In genomic region chr1:27070390-27071048, GRCh38 we compare ENCODE assay signal across 12 cellular contexts. TPM values are rescaled to one million over a fixed set of nuclear protein-coding genes. Genes with fewer than 3 reads are reported as not detected.
A peak's percentile ranks its signal among the peaks of the same experiment; 100 is the strongest.
DNase-seq lines count a peak whose midpoint lies in the region; ATAC-seq, FAIRE-seq and TF ChIP-seq lines count a peak whose summit lies in the region.
"Had no signal": no experiment of that assay in that cellular context is flagged by ENCODE, and none has a peak within 500 bp of the region (broad histone marks: within the 10 kb centered on the region; RNA-seq: fewer than 3 reads in every experiment).

No MANE protein-coding gene starts in this region.

- H3F3A ChIP-seq in GM23338 (replicated peaks; ENCODE audit: low read depth) = 0 out of 2 replicates have a peak, but pooled peaks cover 3% of the 10 kb centered on the region

- H3K9me3 Mint-ChIP-seq in GM23338 (peaks cover 6% of the 10 kb centered on the region; the same call in 2 of the 3 replicates), endodermal cell (peaks cover 2% of the 10 kb centered on the region)

- H3K79me2 ChIP-seq in GM23338 (replicated peaks; ENCODE audit: insufficient read depth) = no peaks in the 10 kb centered on the region

- H3K4me3 Mint-ChIP-seq in GM23338 (no peak overlapping the region), endodermal cell (no peak overlapping the region)
- H3K4me3 Mint-ChIP-seq: activated naive CD8-positive, alpha-beta T cell had no signal

- H3K27ac ChIP-seq in GM23338 (ENCODE audit: low read depth) (no peak overlapping the region), endodermal cell (ENCODE audit: low read depth, low read length) (peak overlapping the region; percentile 73)
- H3K27ac ChIP-seq: coronary artery, tibial artery had no signal

- H3K9me2 ChIP-seq in GM23338 (ENCODE audit: insufficient read depth) = no peaks in the 10 kb centered on the region

- no peaks in the 10 kb centered on the region for H3K9me3 ChIP-seq in endodermal cell (ENCODE audit: control insufficient read depth, low read length)
- H3K9me3 ChIP-seq: tibial artery had no signal

- peaks cover 11% of the 10 kb centered on the region; the same call in 2 of the 3 replicates for H3K4me1 Mint-ChIP-seq in GM23338
- H3K4me1 Mint-ChIP-seq in endodermal cell = peaks cover 8% of the 10 kb centered on the region

- peaks cover 8% of the 10 kb centered on the region for H3K27me3 Mint-ChIP-seq in GM23338 (ENCODE audit: insufficient read depth, low read depth, poor library complexity)
- peaks cover 3% of the 10 kb centered on the region for H3K27me3 Mint-ChIP-seq in endodermal cell (ENCODE audit: insufficient read depth)

- H3K36me3 ChIP-seq in GM23338 (ENCODE audit: insufficient read depth) = no peaks in the 10 kb centered on the region
- no peaks in the 10 kb centered on the region for H3K36me3 ChIP-seq in endodermal cell (ENCODE audit: control insufficient read depth, insufficient read depth, low read length)
- H3K36me3 ChIP-seq: tibial artery had no signal

- no peak overlapping the region for H3K4me2 ChIP-seq in GM23338

- H4K20me1 ChIP-seq in GM23338 (replicated peaks; ENCODE audit: insufficient read depth) = no peaks in the 10 kb centered on the region

- DNase-seq in GM23338 (ENCODE audit: low spot score) (peak; percentile 72), NCI-H2107 treated with DMSO at 0.1 percent for 48 hours (lab: John Stamatoyannopoulos, UW; ENCODE audit: unreplicated experiment) (peak; percentile 92), endodermal cell (peak; percentile 85), pons (ENCODE audit: low spot score) (peak; percentile 10), activated T-cell treated with anti-CD3 and anti-CD28 coated beads for 4 hours (no peak), GM12891 (ENCODE audit: insufficient read length, low spot score) (no peak)
- DNase-seq: KBM-7, tibial artery had no signal

- FAIRE-seq in GM12891 (lab: Jason Lieb, UNC) = no peak
- FAIRE-seq: TTC549 had no signal

- H3K36me3 Mint-ChIP-seq in GM23338 (ENCODE audit: low read depth) = peaks cover 6% of the 10 kb centered on the region
- no peaks in the 10 kb centered on the region for H3K36me3 Mint-ChIP-seq in endodermal cell (ENCODE audit: low read depth)
- H3K36me3 Mint-ChIP-seq: activated naive CD8-positive, alpha-beta T cell had no signal

- H3K27me3 ChIP-seq in GM23338 (ENCODE audit: insufficient read depth) (no peaks in the 10 kb centered on the region), endodermal cell (ENCODE audit: control insufficient read depth, insufficient read depth, low read length, poor library complexity, severe bottlenecking) (no peaks in the 10 kb centered on the region)

- H2AFZ ChIP-seq in GM23338 = peak overlapping the region; percentile 66; the same call in 1 of the 2 replicates

- H3K9ac ChIP-seq in endodermal cell (ENCODE audit: extremely low read depth, low read length, poor library complexity, severe bottlenecking) = no peak overlapping the region

- H3K27ac Mint-ChIP-seq in GM23338 = no peak overlapping the region
- no peak overlapping the region for H3K27ac Mint-ChIP-seq in endodermal cell
- H3K27ac Mint-ChIP-seq: activated naive CD8-positive, alpha-beta T cell had no signal

- TF ChIP-seq POLR2A in GM12891 (IDR thresholded peaks at IDR 0.05; ENCODE audit: low read depth, low read length) = no peak

- H3K4me3 ChIP-seq in GM23338 = no peak overlapping the region
- no peak overlapping the region for H3K4me3 ChIP-seq in endodermal cell (ENCODE audit: low read length)
- H3K4me3 ChIP-seq: coronary artery, tibial artery had no signal

- H3K4me1 ChIP-seq in GM23338 (ENCODE audit: insufficient read depth) (no peaks in the 10 kb centered on the region), endodermal cell (ENCODE audit: control insufficient read depth, insufficient read depth, low read length) (no peaks in the 10 kb centered on the region)
- H3K4me1 ChIP-seq: tibial artery had no signal

- ATAC-seq in GM23338 = peak; percentile 81
- no peak for ATAC-seq in GM21786 (IDR thresholded peaks at IDR 0.05; ENCODE audit: unreplicated experiment)

- TF ChIP-seq CTCF in GM23338 (conservative IDR thresholded peaks at IDR 0.05; ENCODE audit: low read depth in 2 of 2) (peak; percentile 37 to 76), endodermal cell (conservative IDR thresholded peaks at IDR 0.05) (peak; percentile 55)

- 84% methylated on average over 10 to 12 of the region's 12 CpGs for WGBS in endodermal cell (ENCODE audit: insufficient coverage in 1 of 2, insufficient read length in 1 of 2), 2 experiments

TF ChIP-seq in GM23338, 12 proteins besides CTCF, POLR2A, EP300 and RAD21 (continues in another document):
- TF ChIP-seq EZH2 (IDR thresholded peaks at IDR 0.05; ENCODE audit: low read depth, unreplicated experiment) = no peak

TF ChIP-seq in GM12891, 5 proteins besides CTCF, POLR2A, EP300 and RAD21:
- TF ChIP-seq TAF1 (IDR thresholded peaks at IDR 0.05; ENCODE audit: low read depth, low read length) = no peak
- TF ChIP-seq POU2F2 (IDR thresholded peaks at IDR 0.05; ENCODE audit: low read depth, low read length) = no peak
- TF ChIP-seq SPI1 (IDR thresholded peaks at IDR 0.05; ENCODE audit: low read depth, low read length) = no peak

RNA-seq across cellular contexts. Expression of gene TENT5B, which starts 57.9 kb away (rescaled TPM):
- total RNA-seq in GM23338 (2014; rRNA removed; shearing (Covaris generic)) = 160 and 170 TPM in 2 replicates
- polyA plus RNA-seq in GM23338 (2016; fragmentation: Nextera tagmentation; extraction: Ambion mirVana) = 69.1 and 78.0 TPM in 2 replicates
- total RNA-seq in endodermal cell = 10 to 100 TPM in 1 of 2 donors, 1 to 10 TPM in 1; 9.4 to 19.0 TPM
- polyA plus RNA-seq in endodermal cell (2013, experiment 1 of 2) = 8.7 TPM
- polyA plus RNA-seq in endodermal cell (2013, experiment 2 of 2) = 7.7 TPM
- polyA plus RNA-seq in GM12891 (2012; ENCODE audit: low read depth, missing spikeins) = not detected

Comparison
In these comparisons a context has a peak if more than half of its experiments do, and no peak if none do; other contexts are left out.
1. DNase-seq: peak in GM23338 (single experiment), NCI-H2107 treated with DMSO at 0.1 percent for 48 hours (single experiment), endodermal cell (single experiment) and pons (single experiment); none in activated T-cell treated with anti-CD3 and anti-CD28 coated beads for 4 hours (single experiment) and GM12891 (single experiment).